1 cellular context compared by ENCODE assay signal in the genomic region with DNA sequence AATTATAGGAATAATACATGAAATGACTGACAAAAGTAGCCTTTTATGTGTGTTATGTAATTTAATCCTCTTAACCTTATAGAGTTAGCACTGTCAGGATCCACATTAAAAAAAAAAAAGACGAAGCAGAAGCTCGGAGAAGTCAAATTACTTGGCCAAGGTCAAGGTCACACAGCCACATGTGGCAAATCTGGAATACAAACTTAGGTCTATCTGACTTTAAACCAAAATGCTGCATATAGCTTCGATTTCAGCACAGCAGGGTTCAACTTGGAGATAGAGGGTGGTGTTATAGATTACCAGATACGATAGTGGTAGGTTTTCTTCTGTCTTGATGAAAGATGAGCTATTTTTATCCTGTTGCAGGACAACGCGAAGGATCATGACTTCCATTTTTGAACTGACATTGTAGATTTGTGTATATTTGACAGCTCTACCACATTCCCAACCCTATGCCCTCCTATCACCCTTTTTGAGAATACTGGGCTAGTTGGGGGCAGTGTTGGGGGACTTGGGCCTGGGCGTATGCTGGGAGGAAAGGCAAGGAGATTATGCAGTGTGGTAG.
TF ChIP-seq lines count a peak whose summit lies in the region.

No MANE protein-coding gene starts in this region.

TF ChIP-seq in HCT116, 20 proteins besides CTCF, POLR2A, EP300 and RAD21 (continued from another document):
- TF ChIP-seq, protein P1, sequence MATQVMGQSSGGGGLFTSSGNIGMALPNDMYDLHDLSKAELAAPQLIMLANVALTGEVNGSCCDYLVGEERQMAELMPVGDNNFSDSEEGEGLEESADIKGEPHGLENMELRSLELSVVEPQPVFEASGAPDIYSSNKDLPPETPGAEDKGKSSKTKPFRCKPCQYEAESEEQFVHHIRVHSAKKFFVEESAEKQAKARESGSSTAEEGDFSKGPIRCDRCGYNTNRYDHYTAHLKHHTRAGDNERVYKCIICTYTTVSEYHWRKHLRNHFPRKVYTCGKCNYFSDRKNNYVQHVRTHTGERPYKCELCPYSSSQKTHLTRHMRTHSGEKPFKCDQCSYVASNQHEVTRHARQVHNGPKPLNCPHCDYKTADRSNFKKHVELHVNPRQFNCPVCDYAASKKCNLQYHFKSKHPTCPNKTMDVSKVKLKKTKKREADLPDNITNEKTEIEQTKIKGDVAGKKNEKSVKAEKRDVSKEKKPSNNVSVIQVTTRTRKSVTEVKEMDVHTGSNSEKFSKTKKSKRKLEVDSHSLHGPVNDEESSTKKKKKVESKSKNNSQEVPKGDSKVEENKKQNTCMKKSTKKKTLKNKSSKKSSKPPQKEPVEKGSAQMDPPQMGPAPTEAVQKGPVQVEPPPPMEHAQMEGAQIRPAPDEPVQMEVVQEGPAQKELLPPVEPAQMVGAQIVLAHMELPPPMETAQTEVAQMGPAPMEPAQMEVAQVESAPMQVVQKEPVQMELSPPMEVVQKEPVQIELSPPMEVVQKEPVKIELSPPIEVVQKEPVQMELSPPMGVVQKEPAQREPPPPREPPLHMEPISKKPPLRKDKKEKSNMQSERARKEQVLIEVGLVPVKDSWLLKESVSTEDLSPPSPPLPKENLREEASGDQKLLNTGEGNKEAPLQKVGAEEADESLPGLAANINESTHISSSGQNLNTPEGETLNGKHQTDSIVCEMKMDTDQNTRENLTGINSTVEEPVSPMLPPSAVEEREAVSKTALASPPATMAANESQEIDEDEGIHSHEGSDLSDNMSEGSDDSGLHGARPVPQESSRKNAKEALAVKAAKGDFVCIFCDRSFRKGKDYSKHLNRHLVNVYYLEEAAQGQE (IDR thresholded peaks at IDR 0.05; ENCODE audit: low read depth), result no peak
- no peak for TF ChIP-seq EZH2phosphoT487 (IDR thresholded peaks at IDR 0.05; ENCODE audit: borderline replicate concordance)
- no peak for TF ChIP-seq YY1 (IDR thresholded peaks at IDR 0.05; ENCODE audit: extremely low read depth, insufficient replicate concordance, low read depth, low read length)
- TF ChIP-seq, protein P2, sequence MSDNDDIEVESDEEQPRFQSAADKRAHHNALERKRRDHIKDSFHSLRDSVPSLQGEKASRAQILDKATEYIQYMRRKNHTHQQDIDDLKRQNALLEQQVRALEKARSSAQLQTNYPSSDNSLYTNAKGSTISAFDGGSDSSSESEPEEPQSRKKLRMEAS (IDR thresholded peaks at IDR 0.05), result no peak
- no peak for TF ChIP-seq SP1 (IDR thresholded peaks at IDR 0.05; ENCODE audit: low read depth)
- TF ChIP-seq ZNF274 (IDR thresholded peaks at IDR 0.05; ENCODE audit: low read depth, low read length), result no peak
- no peak for TF ChIP-seq EGR1 (IDR thresholded peaks at IDR 0.05; ENCODE audit: low read depth)
- TF ChIP-seq, protein P3, sequence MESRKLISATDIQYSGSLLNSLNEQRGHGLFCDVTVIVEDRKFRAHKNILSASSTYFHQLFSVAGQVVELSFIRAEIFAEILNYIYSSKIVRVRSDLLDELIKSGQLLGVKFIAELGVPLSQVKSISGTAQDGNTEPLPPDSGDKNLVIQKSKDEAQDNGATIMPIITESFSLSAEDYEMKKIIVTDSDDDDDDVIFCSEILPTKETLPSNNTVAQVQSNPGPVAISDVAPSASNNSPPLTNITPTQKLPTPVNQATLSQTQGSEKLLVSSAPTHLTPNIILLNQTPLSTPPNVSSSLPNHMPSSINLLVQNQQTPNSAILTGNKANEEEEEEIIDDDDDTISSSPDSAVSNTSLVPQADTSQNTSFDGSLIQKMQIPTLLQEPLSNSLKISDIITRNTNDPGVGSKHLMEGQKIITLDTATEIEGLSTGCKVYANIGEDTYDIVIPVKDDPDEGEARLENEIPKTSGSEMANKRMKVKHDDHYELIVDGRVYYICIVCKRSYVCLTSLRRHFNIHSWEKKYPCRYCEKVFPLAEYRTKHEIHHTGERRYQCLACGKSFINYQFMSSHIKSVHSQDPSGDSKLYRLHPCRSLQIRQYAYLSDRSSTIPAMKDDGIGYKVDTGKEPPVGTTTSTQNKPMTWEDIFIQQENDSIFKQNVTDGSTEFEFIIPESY (IDR thresholded peaks at IDR 0.05; ENCODE audit: extremely low read depth, insufficient replicate concordance, low read length), result no peak
- no peak for TF ChIP-seq ELF1 (IDR thresholded peaks at IDR 0.05; ENCODE audit: borderline replicate concordance, low read depth)
- TF ChIP-seq TCF7L2 (IDR thresholded peaks at IDR 0.05; ENCODE audit: borderline replicate concordance, extremely low read depth, insufficient read depth, insufficient read length), result no peak
- no peak for TF ChIP-seq POLR2AphosphoS5 (IDR thresholded peaks at IDR 0.05; ENCODE audit: low read depth, low read length)
- TF ChIP-seq EZH2 (IDR thresholded peaks at IDR 0.05), result no peak
- TF ChIP-seq ZFX (IDR thresholded peaks at IDR 0.05), result no peak
- no peak for TF ChIP-seq FOSL1 (IDR thresholded peaks at IDR 0.05; ENCODE audit: low read depth)
